Comparison of ENCODE assay signal across 18 cellular contexts in the genomic region with DNA sequence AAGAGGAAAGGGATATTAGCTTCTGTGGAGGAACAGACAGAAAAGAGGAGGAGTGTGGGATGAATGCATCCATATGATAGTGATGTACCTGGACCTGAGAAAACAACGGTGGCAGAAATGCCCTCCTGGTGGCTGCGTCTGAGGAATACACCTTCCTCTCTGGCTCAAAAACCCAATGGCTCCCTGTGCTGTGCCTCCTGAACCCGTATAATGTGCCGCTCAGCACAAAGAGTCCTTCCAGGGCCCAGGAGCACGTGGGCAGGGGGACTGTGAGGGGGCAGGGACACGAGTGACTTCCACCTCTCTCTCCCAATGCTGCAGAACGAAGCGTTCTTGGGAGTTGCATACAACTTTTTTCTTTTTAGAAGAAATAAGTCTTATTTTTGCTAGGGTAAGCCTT. TPM values are rescaled to one million over a fixed set of nuclear protein-coding genes. Genes with fewer than 3 reads are reported as not detected.
A peak's percentile ranks its signal among the peaks of the same experiment; 100 is the strongest.
DNase-seq lines count a peak whose midpoint lies in the region; ATAC-seq, FAIRE-seq and TF ChIP-seq lines count a peak whose summit lies in the region.
"Had no signal": no experiment of that assay in that cellular context is flagged by ENCODE, and none has a peak within 500 bp of the region (broad histone marks: within the 10 kb centered on the region; RNA-seq: fewer than 3 reads in every experiment).

No MANE protein-coding gene starts in this region.

- no peaks in the 10 kb centered on the region for H3K27me3 ChIP-seq in H1 (replicated peaks in 1 of 4; ENCODE audit: control insufficient read depth in 3 of 4, extremely low read depth in 1 of 4, insufficient read depth in 3 of 4, low read length in 3 of 4)
- H3K27me3 ChIP-seq in neural progenitor cell = no peaks in the 10 kb centered on the region
- no peaks in the 10 kb centered on the region for H3K27me3 ChIP-seq in uterus

- no peaks in the 10 kb centered on the region for H3K79me2 ChIP-seq in H1 (ENCODE audit: control insufficient read depth in 1 of 2, insufficient read depth in 2 of 2, low read length in 2 of 2)
- H3K79me2 ChIP-seq in neural progenitor cell (ENCODE audit: low read depth) = no peaks in the 10 kb centered on the region

- H3K14ac ChIP-seq in H1 (ENCODE audit: insufficient read length) = no peak overlapping the region

- H3K4me2 ChIP-seq in H1 (ENCODE audit: insufficient read depth in 1 of 2, low read depth in 2 of 2, low read length in 2 of 2) (no peak overlapping the region), neural progenitor cell (no peak overlapping the region)
- H3K4me2 ChIP-seq: A549 had no signal

- no peak overlapping the region for H3K18ac ChIP-seq in H1 (ENCODE audit: extremely low read depth, low read length)

- DNase-seq in activated naive CD4-positive, alpha-beta T cell treated with anti-CD3 and anti-CD28 coated beads, Interleukin-2, amount 10 ng/mL, durations not matched to agents 7 days and 5 days = no peak
- DNase-seq in activated naive CD4-positive, alpha-beta T cell treated with anti-CD3 and anti-CD28 coated beads, Interleukin-2, amount 50 U/mL, for 16 hours = no peak
- no peak for DNase-seq in H1 (ENCODE audit: low read depth in 1 of 2, low spot score in 2 of 2)
- DNase-seq in neural progenitor cell (ENCODE audit: low spot score) = no peak
- DNase-seq in uterus = no peak
- no peak for DNase-seq in activated CD4-positive, alpha-beta T cell treated with anti-CD3 and anti-CD28 coated beads, Interleukin-2, amount 50 U/mL, for 48 hours
- DNase-seq: AML-193; Caco-2; CD4-positive, alpha-beta T cell; GDM1; GOT3 had no signal

- no peak overlapping the region for H3K4ac ChIP-seq in H1 (replicated peaks; ENCODE audit: insufficient read length, low read depth, low read length)

- no peaks in the 10 kb centered on the region for H3K79me1 ChIP-seq in H1 (ENCODE audit: low read depth, low read length)

- CTCF ChIA-PET in activated naive CD4-positive, alpha-beta T cell treated with anti-CD3 and anti-CD28 coated beads, Interleukin-2, amount 10 ng/mL, durations not matched to agents 7 days and 5 days (lab: Charles Lee) = interaction anchor here (1.8 kb wide), 1 partner anchor 38 kb away, joined by 4 read pairs; no protein-coding TSS in a partner anchor
- CTCF ChIA-PET in H1 (lab: Charles Lee; ENCODE audit: partially characterized antibody) = interaction anchor here (1.2 to 2.0 kb wide), 3 partner anchors 17 to 33 kb away, joined by 3 to 6 read pairs (median 6); no protein-coding TSS in a partner anchor

- H3K4me3 ChIP-seq in H1 (ENCODE audit: extremely low read depth in 1 of 4, insufficient read depth in 2 of 4, low read depth in 3 of 4, low read length in 4 of 4) (no peak overlapping the region), neural progenitor cell (no peak overlapping the region), uterus (no peak overlapping the region)
- H3K4me3 ChIP-seq: A549, HAP-1 had no signal

- H3K9me3 Mint-ChIP-seq in activated naive CD4-positive, alpha-beta T cell treated with anti-CD3 and anti-CD28 coated beads, Interleukin-2, amount 10 ng/mL, durations not matched to agents 7 days and 5 days = no peaks in the 10 kb centered on the region
- H3K9me3 Mint-ChIP-seq in neural progenitor cell = no peaks in the 10 kb centered on the region
- H3K9me3 Mint-ChIP-seq: CD4-positive, alpha-beta T cell had no signal

- peaks cover 1% of the 10 kb centered on the region for H3K36me3 Mint-ChIP-seq in activated naive CD4-positive, alpha-beta T cell treated with anti-CD3 and anti-CD28 coated beads, Interleukin-2, amount 10 ng/mL, durations not matched to agents 7 days and 5 days
- no peaks in the 10 kb centered on the region for H3K36me3 Mint-ChIP-seq in neural progenitor cell

- H3K4me3 Mint-ChIP-seq in activated naive CD4-positive, alpha-beta T cell treated with anti-CD3 and anti-CD28 coated beads, Interleukin-2, amount 10 ng/mL, durations not matched to agents 7 days and 5 days = no peak overlapping the region
- no peak overlapping the region for H3K4me3 Mint-ChIP-seq in neural progenitor cell
- H3K4me3 Mint-ChIP-seq: CD4-positive, alpha-beta T cell had no signal

- H3K36me3 ChIP-seq in H1 (ENCODE audit: control insufficient read depth in 2 of 4, insufficient read depth in 4 of 4, low read length in 3 of 4) (no peaks in the 10 kb centered on the region), neural progenitor cell (no peaks in the 10 kb centered on the region), uterus (no peaks in the 10 kb centered on the region)
- H3K36me3 ChIP-seq: HAP-1 had no signal

- H3K9ac ChIP-seq in H1 (replicated peaks in 1 of 4; ENCODE audit: extremely low read depth in 1 of 4, low read depth in 3 of 4, low read length in 3 of 4) (no peak overlapping the region), neural progenitor cell (no peak overlapping the region)

- H3F3A ChIP-seq in neural progenitor cell (ENCODE audit: low read depth) = no peaks in the 10 kb centered on the region

- H2AFZ ChIP-seq in H1 (ENCODE audit: low read length) (no peak overlapping the region), neural progenitor cell (replicated peaks) (peak overlapping the region; percentile 27)

- TF ChIP-seq EP300 in H1 (IDR thresholded peaks at IDR 0.05; ENCODE audit: borderline replicate concordance in 1 of 2, low read depth in 2 of 2, low read length in 2 of 2) = no peak

- H2BK120ac ChIP-seq in H1 (replicated peaks; ENCODE audit: low read depth, low read length) = no peak overlapping the region

- 0 out of 2 replicates have a peak, but pooled peaks cover 1% of the 10 kb centered on the region for H3K23me2 ChIP-seq in H1 (ENCODE audit: low read depth, low read length)

- H2BK12ac ChIP-seq in H1 (ENCODE audit: low read depth, low read length) = no peak overlapping the region

- no peak overlapping the region for H2BK20ac ChIP-seq in H1 (ENCODE audit: low read length)

- H3K9me3 ChIP-seq in H1 (ENCODE audit: insufficient read depth in 2 of 2, low read depth in 1 of 2, low read length in 1 of 2) (no peaks in the 10 kb centered on the region), neural progenitor cell (ENCODE audit: low read depth) (no peaks in the 10 kb centered on the region), uterus (no peaks in the 10 kb centered on the region)
- H3K9me3 ChIP-seq: A549, Caco-2, HAP-1 had no signal

- TF ChIP-seq RAD21 in H1 (IDR thresholded peaks at IDR 0.05 in 1 of 2, conservative IDR thresholded peaks at IDR 0.05 in 1 of 2; ENCODE audit: low read depth in 2 of 2, low read length in 2 of 2) = 0 out of 4 replicates have a peak, but pooled peaks of 1 of the 2 experiments have one; percentile 13

- H4K91ac ChIP-seq in H1 (replicated peaks; ENCODE audit: insufficient read length, low read length) = no peak overlapping the region

- H4K20me1 ChIP-seq in H1 (replicated peaks in 1 of 2; ENCODE audit: control insufficient read depth in 1 of 2, insufficient read depth in 2 of 2, low read length in 2 of 2) (no peaks in the 10 kb centered on the region), neural progenitor cell (ENCODE audit: low read depth) (no peaks in the 10 kb centered on the region)

- no peak overlapping the region for H3K23ac ChIP-seq in H1 (ENCODE audit: insufficient read length)

- no peak for FAIRE-seq in H1 (lab: Jason Lieb, UNC)
- FAIRE-seq: A549, D721Med, GM12892 had no signal

- H2AK5ac ChIP-seq in H1 (ENCODE audit: low read depth, low read length) = no peak overlapping the region

- peak overlapping the region; percentile 28; the same call in 1 of the 2 replicates for H4K8ac ChIP-seq in H1 (ENCODE audit: extremely low read depth, insufficient read depth, low read length)

- intact Hi-C loops in uterus (cut with DNase I; ENCODE audit: low total_unique reads) = no loop called here

- no peaks in the 10 kb centered on the region for H3K4me1 ChIP-seq in H1 (replicated peaks in 1 of 4; ENCODE audit: control insufficient read depth in 3 of 4, insufficient read depth in 4 of 4, low read length in 3 of 4)
- no peaks in the 10 kb centered on the region for H3K4me1 ChIP-seq in neural progenitor cell
- peaks cover 0 to under 1% of the 10 kb centered on the region in 2 donors for H3K4me1 ChIP-seq in uterus
- H3K4me1 ChIP-seq: Caco-2 had no signal

- no peak overlapping the region for H4K5ac ChIP-seq in H1 (ENCODE audit: insufficient read length, low read depth, low read length)

- H3K27ac ChIP-seq in H1 (ENCODE audit: low read depth, low read length) (no peak overlapping the region), neural progenitor cell (no peak overlapping the region), uterus (no peak overlapping the region)
- H3K27ac ChIP-seq: 22Rv1, A549, C4-2B had no signal

- TF ChIP-seq POLR2A in H1 (IDR thresholded peaks at IDR 0.05; ENCODE audit: control extremely low read depth in 1 of 2, low read depth in 2 of 2, low read length in 2 of 2) (no peak), uterus (IDR thresholded peaks at IDR 0.05) (no peak)

- 86% methylated on average over 8 of the region's 8 CpGs; no CpG with 5 or more reads in 1 of the 2 experiments for WGBS in H1 (ENCODE audit: extremely low coverage in 1 of 2, insufficient coverage in 1 of 2, insufficient read length in 1 of 2, insufficient replicate concordance in 2 of 2, low coverage in 1 of 2, low lambda C conversion rate in 2 of 2, missing lambda C conversion rate in 1 of 2), 2 experiments

- TF ChIP-seq CTCF in H1 (IDR thresholded peaks at IDR 0.05; ENCODE audit: control extremely low read depth in 1 of 3, insufficient read depth in 1 of 3, low read depth in 1 of 3, low read length in 3 of 3) = peak in 1 of 3 experiments; percentile 16; a peak in 1 of 4 replicates
- no peak for TF ChIP-seq CTCF in neural progenitor cell (IDR thresholded peaks at IDR 0.05)
- TF ChIP-seq CTCF in uterus (IDR thresholded peaks at IDR 0.05) = no peak

- no peak for ATAC-seq in HG03280 (IDR thresholded peaks at IDR 0.05; ENCODE audit: unreplicated experiment)
- ATAC-seq: A549 had no signal

- H3K4me1 Mint-ChIP-seq in activated naive CD4-positive, alpha-beta T cell treated with anti-CD3 and anti-CD28 coated beads, Interleukin-2, amount 10 ng/mL, durations not matched to agents 7 days and 5 days = peaks cover 10% of the 10 kb centered on the region
- H3K4me1 Mint-ChIP-seq in neural progenitor cell = peaks cover 14% of the 10 kb centered on the region

- H2BK15ac ChIP-seq in H1 (ENCODE audit: low read length) = no peak overlapping the region

- peak overlapping the region; percentile 3 for H3K27ac Mint-ChIP-seq in activated naive CD4-positive, alpha-beta T cell treated with anti-CD3 and anti-CD28 coated beads, Interleukin-2, amount 10 ng/mL, durations not matched to agents 7 days and 5 days
- no peak overlapping the region for H3K27ac Mint-ChIP-seq in neural progenitor cell
- H3K27ac Mint-ChIP-seq: CD4-positive, alpha-beta T cell had no signal

- peaks cover 20% of the 10 kb centered on the region for H3K27me3 Mint-ChIP-seq in activated naive CD4-positive, alpha-beta T cell treated with anti-CD3 and anti-CD28 coated beads, Interleukin-2, amount 10 ng/mL, durations not matched to agents 7 days and 5 days
- peaks cover 11% of the 10 kb centered on the region for H3K27me3 Mint-ChIP-seq in neural progenitor cell (ENCODE audit: insufficient read depth, low read depth)
- H3K27me3 Mint-ChIP-seq: CD4-positive, alpha-beta T cell had no signal

- POLR2A ChIA-PET in H1 (lab: Charles Lee; ENCODE audit: partially characterized antibody) = no interaction called here

- no peak overlapping the region for H3K56ac ChIP-seq in H1 (replicated peaks; ENCODE audit: insufficient read length, low read depth, low read length)

- no peak overlapping the region for H2BK5ac ChIP-seq in H1 (ENCODE audit: low read depth, low read length)

RNA-seq across cellular contexts. Expression of gene IRF2BP2, which starts 31.2 kb away (rescaled TPM):
- total RNA-seq in H1 (2021; fragmentation: NEBNext Ultra II Directional; extraction: Animal tissue kit (Norgen Biotek cat#: 25700)) = 67.5 and 68.9 TPM in 2 replicates
- polyA plus RNA-seq in H1 (2011; rRNA removed) = 24.9 and 36.0 TPM in 2 replicates
- polyA plus RNA-seq in H1 (2011; cell fraction: cytosol; rRNA removed) = 14.9 TPM
- polyA plus RNA-seq in H1 (2011; cell fraction: nucleus; rRNA removed) = 108 TPM
- 22.9 to 44.8 TPM (median 38.6 TPM) in 4 replicates for polyA plus RNA-seq in H1 (2012, experiment 1 of 2)
- 26.3 TPM for polyA plus RNA-seq in H1 (2012, experiment 2 of 2)
- 31.8 TPM for polyA plus RNA-seq in H1 (2013, experiment 1 of 2)
- 31.3 TPM for polyA plus RNA-seq in H1 (2013, experiment 2 of 2)
- 22.1 and 38.7 TPM in 2 replicates for polyA minus RNA-seq in H1 (2011; rRNA and poly(A)+ RNA removed)
- polyA minus RNA-seq in H1 (2011; cell fraction: cytosol; rRNA and poly(A)+ RNA removed) = 41.8 TPM
- polyA minus RNA-seq in H1 (2011; cell fraction: nucleus; rRNA and poly(A)+ RNA removed) = 37.3 TPM
- total RNA-seq in neural progenitor cell (ENCODE audit: low replicate concordance) (21.2 and 22.9 TPM in 2 replicates), uterus (100 to 1,000 TPM in 3 of 4 donors, 10 to 100 TPM in 1; 56.8 to 182 (median 124) TPM)
